ENCODE assay signal across 8 cellular contexts in genomic region chr1:1658583-1659549, GRCh38. TPM values are rescaled to one million over a fixed set of nuclear protein-coding genes. Genes with fewer than 3 reads are reported as not detected.
DNase-seq lines count a peak whose midpoint lies in the region; ATAC-seq and TF ChIP-seq lines count a peak whose summit lies in the region.
"Not testable (repeated sequence)": the region's sequence is repeated elsewhere in the genome, so short reads cannot be mapped to it uniquely, and the experiment has no call there.

TSS of gene CDK11B (minus strand) at chr1:1659004. CDS start at chr1:1657485, 1,519 bp downstream.

- H3K27ac ChIP-seq in adrenal gland (peak within 1 kb of the TSS; percentile 77 to 100 (median 98)), heart left ventricle (peak within 1 kb of the TSS; percentile 89 to 100 (median 94)), upper lobe of right lung (peak within 1 kb of the TSS; percentile 100)

- WGBS in adrenal gland, 4 donors, result 0% methylated on average over 62 to 65 of the region's 96 CpGs; no CpG with 5 or more reads in 2 of the 4 donors
- 0% methylated on average over 55 to 71 of the region's 96 CpGs for WGBS in heart left ventricle, 4 donors

- not testable (repeated sequence) for TF ChIP-seq CTCF in GM13976 (IDR thresholded peaks at IDR 0.05; ENCODE audit: borderline replicate concordance, control extremely low read depth, extremely low read depth, insufficient read depth, missing control alignments)
- TF ChIP-seq CTCF in adrenal gland (IDR thresholded peaks at IDR 0.05) (peak in 5 of 6 experiments; percentile 20 to 45 (median 31)), heart left ventricle (IDR thresholded peaks at IDR 0.05) (peak in 11 of 12 donors; percentile 11 to 42 (median 33)), upper lobe of right lung (IDR thresholded peaks at IDR 0.05) (peak; percentile 36)

- ATAC-seq in HG02870 (IDR thresholded peaks at IDR 0.05; ENCODE audit: unreplicated experiment) (peak; percentile 81), heart left ventricle (peak; percentile 79 to 96 (median 92)), upper lobe of right lung (peak; percentile 95)

- H3K27me3 ChIP-seq in adrenal gland, heart left ventricle, upper lobe of right lung: not testable (repeated sequence)

- TF ChIP-seq POLR2A in adrenal gland (IDR thresholded peaks at IDR 0.05) (peak in 1 of 2 donors; percentile 67), heart left ventricle (IDR thresholded peaks at IDR 0.05) (peak in 1 of 2 donors; percentile 47)

- intact Hi-C loops in adrenal gland (cut with DNase I); posterior vena cava (cut with DNase I); upper lobe of right lung (cut with DNase I): not testable (repeated sequence)
- intact Hi-C loops in heart left ventricle (cut with DNase I), result loop anchor here in 2 of 10 donors (5.0 to 10.0 kb wide), 2 partner anchors 63 to 84 kb away; partner anchors contain the start of genes CDK11A (in 1 of the 2) and SSU72 (in 1 of the 2)

- H3K4me3 ChIP-seq in adrenal gland, result peak within 1 kb of the TSS in 3 of 4 donors; percentile 62 to 89 (median 73)
- H3K4me3 ChIP-seq in heart left ventricle, result peak within 1 kb of the TSS; percentile 50 to 75 (median 68)
- peak within 1 kb of the TSS; percentile 65 for H3K4me3 ChIP-seq in upper lobe of right lung

- H3K36me3 ChIP-seq in adrenal gland (replicated peaks in 1 of 2) (peaks cover 5 to 31% of the 10 kb centered on the region in 2 donors), heart left ventricle (peaks cover 4 to 41% (median 33%) of the 10 kb centered on the region in 9 donors), upper lobe of right lung (peaks cover 34% of the 10 kb centered on the region)

- DNase-seq in GM13976 (ENCODE audit: low spot score) (peak; percentile 97), NCI-H146 (lab: John Stamatoyannopoulos, UW) (peak; percentile 88), T-helper 1 cell (peak; percentile 92 to 100 (median 96)), adrenal gland (peak; percentile 92 to 99 (median 94)), heart left ventricle (peak; percentile 95 to 97 (median 95)), posterior vena cava (ENCODE audit: low spot score) (peak; percentile 97), upper lobe of right lung (peak; percentile 96)

- H3K4me1 ChIP-seq in adrenal gland (replicated peaks in 1 of 2); upper lobe of right lung: not testable (repeated sequence)
- H3K4me1 ChIP-seq in heart left ventricle, result peaks cover 0 to 22% (median 1%) of the 10 kb centered on the region in 12 donors

- in situ Hi-C loops in GM13976 (cut with MboI; ENCODE audit: low sequenced_read_pairs, unreplicated experiment), result not testable (repeated sequence)

- H3K9me3 ChIP-seq in adrenal gland (replicated peaks in 1 of 3); heart left ventricle; upper lobe of right lung: not testable (repeated sequence)

RNA-seq across cellular contexts. Expression of gene CDK11B, which starts in this region (rescaled TPM):
- 10 to 100 TPM in 7 of 8 donors, 1 to 10 TPM in 1; 8.8 to 23.6 (median 17.6) TPM for total RNA-seq in adrenal gland
- polyA plus RNA-seq in adrenal gland, result 10 to 100 TPM; 26.5 to 65.4 (median 43.6) TPM
- 10 to 100 TPM; 20.4 to 30.9 (median 24.5) TPM for total RNA-seq in heart left ventricle
- 10 to 100 TPM; 34.9 to 39.4 TPM for polyA plus RNA-seq in heart left ventricle
- total RNA-seq in posterior vena cava, result 10 to 100 TPM; 19.4 to 24.3 TPM
- total RNA-seq in upper lobe of right lung, result 24.8 TPM

Comparison
In these comparisons a context has a peak if more than half of its experiments do, and no peak if none do; other contexts are left out.
1. Peak in every context shown above with its lines: DNase-seq, ATAC-seq, H3K4me3 ChIP-seq and H3K27ac ChIP-seq.